In the genomic region with DNA sequence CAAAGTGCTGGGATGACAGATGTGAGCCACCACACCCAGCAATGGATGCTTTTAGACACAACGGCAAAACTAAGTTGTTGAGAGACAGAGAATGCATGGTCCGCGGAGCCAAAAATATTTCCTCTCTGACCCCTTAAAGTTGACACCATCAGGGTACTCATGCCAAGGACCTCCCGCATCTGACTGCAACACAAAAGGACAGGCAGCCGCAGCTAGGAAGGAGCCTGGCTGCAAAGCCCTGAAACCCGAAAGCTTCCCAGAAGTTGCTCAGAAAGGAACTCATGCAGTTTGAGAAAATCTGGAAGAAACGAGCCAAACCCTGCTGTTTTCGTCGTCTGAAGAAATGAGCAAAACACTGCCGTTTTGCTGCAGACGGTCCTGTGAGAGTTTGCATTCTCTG, we compare ENCODE assay signal across 11 cellular contexts. TPM values are rescaled to one million over a fixed set of nuclear protein-coding genes. Genes with fewer than 3 reads are reported as not detected.
A peak's percentile ranks its signal among the peaks of the same experiment; 100 is the strongest.
DNase-seq lines count a peak whose midpoint lies in the region; ATAC-seq and TF ChIP-seq lines count a peak whose summit lies in the region.
"Had no signal": no experiment of that assay in that cellular context is flagged by ENCODE, and none has a peak within 500 bp of the region (broad histone marks: within the 10 kb centered on the region; RNA-seq: fewer than 3 reads in every experiment).

No MANE protein-coding gene starts in this region.

- H3K4me1 ChIP-seq in HUES48 (ENCODE audit: control insufficient read depth, insufficient read depth, low read length) (peaks cover 10% of the 10 kb centered on the region), esophagus (ENCODE audit: control insufficient read depth in 2 of 2, insufficient read depth in 2 of 2, low read length in 1 of 2) (peaks cover 3 to 6% of the 10 kb centered on the region in 2 donors), left lung (no peaks in the 10 kb centered on the region)

- H3K9me3 ChIP-seq in HUES48 (ENCODE audit: control insufficient read depth, insufficient read depth, low read length): no peaks in the 10 kb centered on the region
- H3K9me3 ChIP-seq in esophagus (ENCODE audit: control insufficient read depth in 2 of 2, insufficient read depth in 1 of 2, low read depth in 1 of 2, low read length in 1 of 2): peaks cover 0 to 3% of the 10 kb centered on the region in 2 donors
- no peaks in the 10 kb centered on the region for H3K9me3 ChIP-seq in left lung

- H3K36me3 ChIP-seq in HUES48 (ENCODE audit: control insufficient read depth, insufficient read depth, low read length) (peaks cover 34% of the 10 kb centered on the region), esophagus (ENCODE audit: control insufficient read depth in 2 of 2, insufficient read depth in 2 of 2, low read length in 1 of 2) (peaks cover 2 to 22% of the 10 kb centered on the region in 2 donors), left lung (peaks cover 0 to 43% of the 10 kb centered on the region in 2 donors)

- peak overlapping the region; percentile 59 for H3K27ac ChIP-seq in HUES48 (ENCODE audit: low read depth, low read length)
- H3K27ac ChIP-seq in esophagus (ENCODE audit: low read depth in 2 of 2, low read length in 1 of 2): peak overlapping the region; percentile 53 to 70
- peak overlapping the region in 1 of 2 donors; percentile 62 for H3K27ac ChIP-seq in left lung
- H3K27ac ChIP-seq in skin epidermis: peak overlapping the region in 15 of 21 experiments; percentile 25 to 79 (median 59)

- TF ChIP-seq CTCF in left lung (IDR thresholded peaks at IDR 0.05): no peak

- ATAC-seq in left lung: peak; percentile 33
- ATAC-seq in GM18519 (IDR thresholded peaks at IDR 0.05; ENCODE audit: low FRiP score, unreplicated experiment): no peak
- ATAC-seq: esophagus mucosa had no signal

- intact Hi-C loops in left lung (cut with DNase I): no loop called here

- DNase-seq in left lung: peak in 1 of 2 donors; percentile 22
- DNase-seq in stimulated activated naive CD4-positive, alpha-beta T cell treated with Interleukin-2 at 50 U/mL for 16 hours (lab: John Stamatoyannopoulos, UW): no peak
- no peak for DNase-seq in iPS-NIHi7 (ENCODE audit: extremely low spot score)
- DNase-seq in DMS114 treated with DMSO at 0.1 percent for 48 hours (lab: John Stamatoyannopoulos, UW; ENCODE audit: unreplicated experiment): no peak
- DNase-seq: NCI-H2029, T-helper 2 cell had no signal

- H3K9ac ChIP-seq in HUES48 (ENCODE audit: low read depth, low read length): peak overlapping the region; percentile 49

- H3K4me3 ChIP-seq in HUES48 (ENCODE audit: low read depth, low read length): no peak overlapping the region
- H3K4me3 ChIP-seq in esophagus (ENCODE audit: low read depth in 1 of 2, low read length in 2 of 2): no peak overlapping the region
- no peak overlapping the region for H3K4me3 ChIP-seq in left lung
- H3K4me3 ChIP-seq in skin epidermis: peak overlapping the region in 1 of 7 experiments; percentile 8

- H3K27me3 ChIP-seq in HUES48 (ENCODE audit: control insufficient read depth, insufficient read depth, low read length) (no peaks in the 10 kb centered on the region), esophagus (ENCODE audit: control insufficient read depth in 1 of 2, insufficient read depth in 2 of 2, low read length in 2 of 2) (no peaks in the 10 kb centered on the region), left lung (no peaks in the 10 kb centered on the region)

- 55 to 60% methylated on average over 11 of the region's 11 CpGs for WGBS in esophagus, 2 donors

RNA-seq across cellular contexts. Expression of a gene that starts 16.5 kb away (rescaled TPM):
- polyA plus RNA-seq in esophagus: 1 to 10 TPM; 2.5 to 5.9 TPM
- 10 to 100 TPM; 28.8 to 31.5 TPM for total RNA-seq in left lung

RNA-seq across cellular contexts. Expression of a gene that starts 16.5 kb away (rescaled TPM):
- 1 to 10 TPM; 6.2 to 8.9 TPM for polyA plus RNA-seq in esophagus
- 10 to 100 TPM; 32.2 to 37.5 TPM for total RNA-seq in left lung
